In the genomic region with DNA sequence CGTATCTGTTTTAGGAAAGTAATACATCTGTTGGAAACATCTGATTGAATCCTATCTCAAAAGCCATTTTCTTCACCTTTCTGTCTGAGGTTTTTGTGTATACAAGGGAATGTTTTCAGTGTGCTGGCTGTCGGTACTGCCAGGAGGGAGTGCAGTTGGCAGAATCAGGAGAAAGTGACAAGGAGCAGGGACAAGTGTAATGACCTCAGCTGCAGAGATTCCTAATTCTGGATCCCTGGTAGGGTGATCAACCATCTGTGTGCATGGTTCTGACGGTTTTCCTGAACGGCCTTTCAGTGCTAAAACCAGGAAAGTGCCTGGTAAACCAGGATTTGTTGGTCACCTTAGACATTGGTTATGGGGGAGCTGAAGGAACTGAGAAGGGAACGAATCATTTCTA, we compare ENCODE assay signal across 1 cellular context.
TF ChIP-seq lines count a peak whose summit lies in the region.

No MANE protein-coding gene starts in this region.

TF ChIP-seq in HCT116, 20 proteins besides CTCF, POLR2A, EP300 and RAD21 (continued from another document):
- TF ChIP-seq, protein P1, sequence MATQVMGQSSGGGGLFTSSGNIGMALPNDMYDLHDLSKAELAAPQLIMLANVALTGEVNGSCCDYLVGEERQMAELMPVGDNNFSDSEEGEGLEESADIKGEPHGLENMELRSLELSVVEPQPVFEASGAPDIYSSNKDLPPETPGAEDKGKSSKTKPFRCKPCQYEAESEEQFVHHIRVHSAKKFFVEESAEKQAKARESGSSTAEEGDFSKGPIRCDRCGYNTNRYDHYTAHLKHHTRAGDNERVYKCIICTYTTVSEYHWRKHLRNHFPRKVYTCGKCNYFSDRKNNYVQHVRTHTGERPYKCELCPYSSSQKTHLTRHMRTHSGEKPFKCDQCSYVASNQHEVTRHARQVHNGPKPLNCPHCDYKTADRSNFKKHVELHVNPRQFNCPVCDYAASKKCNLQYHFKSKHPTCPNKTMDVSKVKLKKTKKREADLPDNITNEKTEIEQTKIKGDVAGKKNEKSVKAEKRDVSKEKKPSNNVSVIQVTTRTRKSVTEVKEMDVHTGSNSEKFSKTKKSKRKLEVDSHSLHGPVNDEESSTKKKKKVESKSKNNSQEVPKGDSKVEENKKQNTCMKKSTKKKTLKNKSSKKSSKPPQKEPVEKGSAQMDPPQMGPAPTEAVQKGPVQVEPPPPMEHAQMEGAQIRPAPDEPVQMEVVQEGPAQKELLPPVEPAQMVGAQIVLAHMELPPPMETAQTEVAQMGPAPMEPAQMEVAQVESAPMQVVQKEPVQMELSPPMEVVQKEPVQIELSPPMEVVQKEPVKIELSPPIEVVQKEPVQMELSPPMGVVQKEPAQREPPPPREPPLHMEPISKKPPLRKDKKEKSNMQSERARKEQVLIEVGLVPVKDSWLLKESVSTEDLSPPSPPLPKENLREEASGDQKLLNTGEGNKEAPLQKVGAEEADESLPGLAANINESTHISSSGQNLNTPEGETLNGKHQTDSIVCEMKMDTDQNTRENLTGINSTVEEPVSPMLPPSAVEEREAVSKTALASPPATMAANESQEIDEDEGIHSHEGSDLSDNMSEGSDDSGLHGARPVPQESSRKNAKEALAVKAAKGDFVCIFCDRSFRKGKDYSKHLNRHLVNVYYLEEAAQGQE (IDR thresholded peaks at IDR 0.05; ENCODE audit: low read depth): no peak
- no peak for TF ChIP-seq SRF (IDR thresholded peaks at IDR 0.05; ENCODE audit: low read depth)
- TF ChIP-seq POLR2AphosphoS5 (IDR thresholded peaks at IDR 0.05; ENCODE audit: low read depth, low read length): no peak
- no peak for TF ChIP-seq FOSL1 (IDR thresholded peaks at IDR 0.05; ENCODE audit: low read depth)
- no peak for TF ChIP-seq YY1 (IDR thresholded peaks at IDR 0.05; ENCODE audit: extremely low read depth, insufficient replicate concordance, low read depth, low read length)
- no peak for TF ChIP-seq SIN3A (IDR thresholded peaks at IDR 0.05; ENCODE audit: low read depth)
- no peak for TF ChIP-seq TCF7L2 (IDR thresholded peaks at IDR 0.05; ENCODE audit: borderline replicate concordance, extremely low read depth, insufficient read depth, insufficient read length)
- TF ChIP-seq, protein P2, sequence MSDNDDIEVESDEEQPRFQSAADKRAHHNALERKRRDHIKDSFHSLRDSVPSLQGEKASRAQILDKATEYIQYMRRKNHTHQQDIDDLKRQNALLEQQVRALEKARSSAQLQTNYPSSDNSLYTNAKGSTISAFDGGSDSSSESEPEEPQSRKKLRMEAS (IDR thresholded peaks at IDR 0.05): no peak
- no peak for TF ChIP-seq CBX3 (IDR thresholded peaks at IDR 0.05; ENCODE audit: low read depth)
- TF ChIP-seq EZH2phosphoT487 (IDR thresholded peaks at IDR 0.05; ENCODE audit: borderline replicate concordance): no peak
- TF ChIP-seq, protein P3, sequence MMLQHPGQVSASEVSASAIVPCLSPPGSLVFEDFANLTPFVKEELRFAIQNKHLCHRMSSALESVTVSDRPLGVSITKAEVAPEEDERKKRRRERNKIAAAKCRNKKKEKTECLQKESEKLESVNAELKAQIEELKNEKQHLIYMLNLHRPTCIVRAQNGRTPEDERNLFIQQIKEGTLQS (IDR thresholded peaks at IDR 0.05): no peak
- TF ChIP-seq EZH2 (IDR thresholded peaks at IDR 0.05): no peak
- TF ChIP-seq SP1 (IDR thresholded peaks at IDR 0.05; ENCODE audit: low read depth): no peak
- TF ChIP-seq, protein P4, sequence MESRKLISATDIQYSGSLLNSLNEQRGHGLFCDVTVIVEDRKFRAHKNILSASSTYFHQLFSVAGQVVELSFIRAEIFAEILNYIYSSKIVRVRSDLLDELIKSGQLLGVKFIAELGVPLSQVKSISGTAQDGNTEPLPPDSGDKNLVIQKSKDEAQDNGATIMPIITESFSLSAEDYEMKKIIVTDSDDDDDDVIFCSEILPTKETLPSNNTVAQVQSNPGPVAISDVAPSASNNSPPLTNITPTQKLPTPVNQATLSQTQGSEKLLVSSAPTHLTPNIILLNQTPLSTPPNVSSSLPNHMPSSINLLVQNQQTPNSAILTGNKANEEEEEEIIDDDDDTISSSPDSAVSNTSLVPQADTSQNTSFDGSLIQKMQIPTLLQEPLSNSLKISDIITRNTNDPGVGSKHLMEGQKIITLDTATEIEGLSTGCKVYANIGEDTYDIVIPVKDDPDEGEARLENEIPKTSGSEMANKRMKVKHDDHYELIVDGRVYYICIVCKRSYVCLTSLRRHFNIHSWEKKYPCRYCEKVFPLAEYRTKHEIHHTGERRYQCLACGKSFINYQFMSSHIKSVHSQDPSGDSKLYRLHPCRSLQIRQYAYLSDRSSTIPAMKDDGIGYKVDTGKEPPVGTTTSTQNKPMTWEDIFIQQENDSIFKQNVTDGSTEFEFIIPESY (IDR thresholded peaks at IDR 0.05; ENCODE audit: extremely low read depth, insufficient replicate concordance, low read length): no peak
- no peak for TF ChIP-seq ELF1 (IDR thresholded peaks at IDR 0.05; ENCODE audit: borderline replicate concordance, low read depth)
- TF ChIP-seq ZNF274 (IDR thresholded peaks at IDR 0.05; ENCODE audit: low read depth, low read length): no peak
- TF ChIP-seq CEBPB (IDR thresholded peaks at IDR 0.05; ENCODE audit: low read depth): no peak
- TF ChIP-seq ZFX (IDR thresholded peaks at IDR 0.05): no peak
- TF ChIP-seq EGR1 (IDR thresholded peaks at IDR 0.05; ENCODE audit: low read depth): no peak
TF ChIP-seq in HCT116: peak in this region for 0.
